ENCODE assay signal across 12 cellular contexts in the genomic region with DNA sequence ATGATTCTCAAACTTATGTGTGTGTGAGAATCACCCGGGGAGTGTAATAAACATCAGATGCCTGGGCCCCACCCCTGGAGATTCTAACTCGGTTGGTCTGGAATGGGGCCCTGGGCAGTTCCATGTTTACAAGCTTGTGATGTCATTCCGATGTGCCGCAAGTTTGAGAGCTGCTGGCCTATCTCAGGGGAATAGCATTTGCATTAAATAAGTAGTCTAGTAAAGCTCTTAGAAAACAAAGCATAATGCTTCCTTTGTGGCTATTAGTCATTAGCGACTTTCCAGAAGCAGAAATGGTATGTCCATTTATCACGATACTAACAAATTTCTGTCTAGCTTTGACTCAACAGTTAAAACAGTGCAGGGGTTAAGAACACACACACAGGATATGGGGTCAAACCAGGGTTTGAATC. TPM values are rescaled to one million over a fixed set of nuclear protein-coding genes. Genes with fewer than 3 reads are reported as not detected.
DNase-seq lines count a peak whose midpoint lies in the region; ATAC-seq and TF ChIP-seq lines count a peak whose summit lies in the region.
"Had no signal": no experiment of that assay in that cellular context is flagged by ENCODE, and none has a peak within 500 bp of the region (broad histone marks: within the 10 kb centered on the region; RNA-seq: fewer than 3 reads in every experiment).

No MANE protein-coding gene starts in this region.

- DNase-seq in ELR (ENCODE audit: low read depth), result peak; percentile 96
- DNase-seq in astrocyte of the spinal cord (ENCODE audit: low read depth, low spot score), result peak; percentile 89
- DNase-seq in putamen (ENCODE audit: low spot score), result no peak
- no peak for DNase-seq in SKM-1 treated with dmso at 0.1 percent for 144 hours (lab: John Stamatoyannopoulos, UW; ENCODE audit: unreplicated experiment)
- no peak for DNase-seq in RPMI8226
- no peak for DNase-seq in mesothelial cell of epicardium (ENCODE audit: low spot score in 2 of 2, unreplicated experiment in 2 of 2)
- DNase-seq: activated CD8-positive, alpha-beta T cell treated with anti-CD3 and anti-CD28 coated beads, Interleukin-2, amount 10 ng/mL, durations not matched to agents 7 days and 5 days; amniotic stem cell; NCI-H1694 had no signal

- H3K4me1 Mint-ChIP-seq in nephron, result peaks cover 49% of the 10 kb centered on the region
- H3K4me1 Mint-ChIP-seq in mesothelial cell of epicardium, result peaks cover 6% of the 10 kb centered on the region

- H3K4me3 ChIP-seq in astrocyte of the spinal cord (ENCODE audit: low read depth, low read length), result no peak overlapping the region

- in situ Hi-C loops in astrocyte of the spinal cord (cut with HindIII; ENCODE audit: low sequenced_read_pairs), result no loop called here

- ATAC-seq in HG03378 (IDR thresholded peaks at IDR 0.05; ENCODE audit: unreplicated experiment), result peak; percentile 56
- ATAC-seq: activated CD8-positive, alpha-beta T cell treated with anti-CD3 and anti-CD28 coated beads, Interleukin-2, amount 10 ng/mL, durations not matched to agents 7 days and 5 days; Right ventricle myocardium inferior had no signal

- no peak for TF ChIP-seq CTCF in astrocyte of the spinal cord (IDR thresholded peaks at IDR 0.05; ENCODE audit: low read depth, low read length)
- no peak for TF ChIP-seq CTCF in nephron (IDR thresholded peaks at IDR 0.05; ENCODE audit: unreplicated experiment in 3 of 3)
- TF ChIP-seq CTCF in mesothelial cell of epicardium (IDR thresholded peaks at IDR 0.05; ENCODE audit: unreplicated experiment), result no peak

- H3K36me3 Mint-ChIP-seq in nephron (ENCODE audit: low read depth) (no peaks in the 10 kb centered on the region), mesothelial cell of epicardium (no peaks in the 10 kb centered on the region)

- no peak overlapping the region for H3K4me3 Mint-ChIP-seq in nephron
- H3K4me3 Mint-ChIP-seq in mesothelial cell of epicardium, result no peak overlapping the region
- H3K4me3 Mint-ChIP-seq: activated CD8-positive, alpha-beta T cell treated with anti-CD3 and anti-CD28 coated beads, Interleukin-2, amount 10 ng/mL, durations not matched to agents 7 days and 5 days had no signal

- H3K9me3 Mint-ChIP-seq in nephron (no peaks in the 10 kb centered on the region), mesothelial cell of epicardium (peaks cover 20% of the 10 kb centered on the region)

- H3K27ac Mint-ChIP-seq in nephron, result peak overlapping the region in 2 of 3 experiments; percentile 10 to 29
- H3K27ac Mint-ChIP-seq in mesothelial cell of epicardium, result no peak overlapping the region
- H3K27ac Mint-ChIP-seq: activated CD8-positive, alpha-beta T cell treated with anti-CD3 and anti-CD28 coated beads, Interleukin-2, amount 10 ng/mL, durations not matched to agents 7 days and 5 days had no signal

- H3K27me3 Mint-ChIP-seq in nephron (ENCODE audit: low read depth) (no peaks in the 10 kb centered on the region), mesothelial cell of epicardium (ENCODE audit: low read depth) (no peaks in the 10 kb centered on the region)

RNA-seq across cellular contexts. Expression of a gene that starts 20.9 kb away (rescaled TPM):
- 1.4 to 1.5 TPM (median 1.5 TPM) in 3 replicates for total RNA-seq in mesothelial cell of epicardium

RNA-seq across cellular contexts. Expression of a gene that starts 21.1 kb away (rescaled TPM):
- total RNA-seq in mesothelial cell of epicardium, result 35.0 to 35.4 TPM (median 35.3 TPM) in 3 replicates

Comparison
In these comparisons a context has a peak if more than half of its experiments do, and no peak if none do; other contexts are left out.
1. DNase-seq: peak in ELR (single experiment) and astrocyte of the spinal cord (single experiment); none in putamen (single experiment), SKM-1 treated with dmso at 0.1 percent for 144 hours (single experiment), RPMI8226 (single experiment) and mesothelial cell of epicardium (0 of 2).